In genomic region chr6:116223355-116223754, GRCh38 we compare ENCODE assay signal across 1 cellular context.
TF ChIP-seq lines count a peak whose summit lies in the region.

No MANE protein-coding gene starts in this region.

TF ChIP-seq in GM23338, 12 proteins besides CTCF, POLR2A, EP300 and RAD21:
- TF ChIP-seq ZNF462 (CRISPR knock-in tag; IDR thresholded peaks at IDR 0.05) (peak; percentile 58; the same call in 1 of the 2 replicates), POLR2AphosphoS5 (IDR thresholded peaks at IDR 0.05; ENCODE audit: low read depth) (no peak), ZNF114 (CRISPR knock-in tag; IDR thresholded peaks at IDR 0.05) (no peak)
